ENCODE assay signal across 15 cellular contexts in genomic region chr20:33687993-33688937, GRCh38. TPM values are rescaled to one million over a fixed set of nuclear protein-coding genes. Genes with fewer than 3 reads are reported as not detected.
DNase-seq lines count a peak whose midpoint lies in the region; ATAC-seq and TF ChIP-seq lines count a peak whose summit lies in the region.
"Had no signal": no experiment of that assay in that cellular context is flagged by ENCODE, and none has a peak within 500 bp of the region (broad histone marks: within the 10 kb centered on the region; RNA-seq: fewer than 3 reads in every experiment).

No MANE protein-coding gene starts in this region.

- H3K9ac ChIP-seq in OCI-LY1 (ENCODE audit: low read length) (peak overlapping the region; percentile 13; the same call in 1 of the 2 replicates), parathyroid adenoma (no peak overlapping the region)

- H3K4me2 ChIP-seq in OCI-LY1 (ENCODE audit: low read length) (no peak overlapping the region), parathyroid adenoma (ENCODE audit: low read length) (peak overlapping the region; percentile 21), OCI-LY7 (ENCODE audit: low read length) (no peak overlapping the region)
- H3K4me2 ChIP-seq: A549 had no signal

- no peaks in the 10 kb centered on the region for H4K20me1 ChIP-seq in OCI-LY1 (ENCODE audit: insufficient read depth, low read length)
- H4K20me1 ChIP-seq in OCI-LY7 (ENCODE audit: insufficient read depth, low read length): peaks cover 14% of the 10 kb centered on the region

- 0 out of 2 replicates have a peak, but pooled peaks cover 3% of the 10 kb centered on the region for H3K36me3 ChIP-seq in OCI-LY1 (ENCODE audit: insufficient read depth, low read length)
- no peaks in the 10 kb centered on the region for H3K36me3 ChIP-seq in body of pancreas (replicated peaks in 1 of 2; ENCODE audit: insufficient read depth in 1 of 2, low read depth in 2 of 2)
- H3K36me3 ChIP-seq in parathyroid adenoma (ENCODE audit: control insufficient read depth, insufficient read depth, low read length): no peaks in the 10 kb centered on the region
- peaks cover 19% of the 10 kb centered on the region for H3K36me3 ChIP-seq in OCI-LY7 (ENCODE audit: insufficient read depth, low read length)
- H3K36me3 ChIP-seq: colonic mucosa, esophagus squamous epithelium had no signal

- BruUV-seq in OCI-LY7 (replicated peaks; lab: Mats Ljungman, UMichigan): no TSS peak

- peak overlapping the region; percentile 92 for H3K27ac Mint-ChIP-seq in activated CD4-positive, alpha-beta T cell treated with anti-CD3 and anti-CD28 coated beads, Interleukin-2, amount 10 ng/mL, durations not matched to agents 24 days and 14 days

- no peak overlapping the region for H3K4me3 ChIP-seq in OCI-LY1 (ENCODE audit: low read depth, low read length, poor library complexity, severe bottlenecking)
- H3K4me3 ChIP-seq in body of pancreas: no peak overlapping the region
- no peak overlapping the region for H3K4me3 ChIP-seq in parathyroid adenoma (ENCODE audit: low read depth, low read length)
- no peak overlapping the region for H3K4me3 ChIP-seq in OCI-LY7 (ENCODE audit: low read depth, low read length, poor library complexity, severe bottlenecking)
- H3K4me3 ChIP-seq: A549, colonic mucosa, esophagus squamous epithelium had no signal

- CTCF ChIA-PET in OCI-LY7 (lab: Charles Lee; ENCODE audit: unreplicated experiment): no interaction called here

- H3K4me3 Mint-ChIP-seq in activated CD4-positive, alpha-beta T cell treated with anti-CD3 and anti-CD28 coated beads, Interleukin-2, amount 10 ng/mL, durations not matched to agents 24 days and 14 days: peak overlapping the region; percentile 59

- peak; percentile 60 for DNase-seq in activated CD4-positive, alpha-beta T cell treated with anti-CD3 and anti-CD28 coated beads, Interleukin-2, amount 10 ng/mL, durations not matched to agents 24 days and 14 days
- no peak for DNase-seq in activated CD4-positive, alpha-beta T cell treated with anti-CD3 and anti-CD28 coated beads, Interleukin-2, amount 50 U/mL, for 1 hour
- DNase-seq in body of pancreas: no peak
- DNase-seq in NCI-H2081 treated with DMSO at 0.1 percent for 48 hours (lab: John Stamatoyannopoulos, UW): no peak
- no peak for DNase-seq in OCI-LY7 (ENCODE audit: low spot score)
- DNase-seq: activated CD8-positive, alpha-beta memory T cell treated with anti-CD3 and anti-CD28 coated beads for 24 hours; amygdala; colonic mucosa; esophagus squamous epithelium had no signal

- H2AFZ ChIP-seq in OCI-LY1 (ENCODE audit: low read length) (no peak overlapping the region), parathyroid adenoma (no peak overlapping the region), OCI-LY7 (ENCODE audit: low read length) (no peak overlapping the region)

- no peak for ATAC-seq in body of pancreas
- ATAC-seq in GM19023 (IDR thresholded peaks at IDR 0.05; ENCODE audit: unreplicated experiment): no peak
- ATAC-seq: A549 had no signal

- peaks cover 55% of the 10 kb centered on the region for H3K4me1 Mint-ChIP-seq in activated CD4-positive, alpha-beta T cell treated with anti-CD3 and anti-CD28 coated beads, Interleukin-2, amount 10 ng/mL, durations not matched to agents 24 days and 14 days

- H3K79me2 ChIP-seq in OCI-LY1 (ENCODE audit: insufficient read depth, low read length) (peaks cover 17% of the 10 kb centered on the region), parathyroid adenoma (no peaks in the 10 kb centered on the region), OCI-LY7 (ENCODE audit: insufficient read depth, low read depth, low read length) (peaks cover 21% of the 10 kb centered on the region)

- no peaks in the 10 kb centered on the region for H3K9me3 Mint-ChIP-seq in activated CD4-positive, alpha-beta T cell treated with anti-CD3 and anti-CD28 coated beads, Interleukin-2, amount 10 ng/mL, durations not matched to agents 24 days and 14 days

- H3K27me3 ChIP-seq in OCI-LY1 (ENCODE audit: insufficient read depth, low read length) (no peaks in the 10 kb centered on the region), body of pancreas (no peaks in the 10 kb centered on the region), parathyroid adenoma (ENCODE audit: control insufficient read depth, insufficient read depth, low read length) (no peaks in the 10 kb centered on the region)
- H3K27me3 ChIP-seq: colonic mucosa, esophagus squamous epithelium had no signal

- H3K36me3 Mint-ChIP-seq in activated CD4-positive, alpha-beta T cell treated with anti-CD3 and anti-CD28 coated beads, Interleukin-2, amount 10 ng/mL, durations not matched to agents 24 days and 14 days (ENCODE audit: low read depth): peaks cover 9% of the 10 kb centered on the region

- H3K9me2 ChIP-seq in OCI-LY1 (ENCODE audit: low read depth, low read length) (no peaks in the 10 kb centered on the region), OCI-LY7 (ENCODE audit: insufficient read depth, low read length) (no peaks in the 10 kb centered on the region)

- 77% methylated on average over 3 of the region's 3 CpGs for WGBS in body of pancreas, 2 donors

- TF ChIP-seq CTCF in OCI-LY1 (IDR thresholded peaks at IDR 0.05; ENCODE audit: low read length) (no peak), body of pancreas (IDR thresholded peaks at IDR 0.05) (no peak), parathyroid adenoma (IDR thresholded peaks at IDR 0.05) (no peak), OCI-LY7 (conservative IDR thresholded peaks at IDR 0.05; ENCODE audit: low read length) (no peak)

- intact Hi-C loops in activated CD4-positive, alpha-beta T cell treated with anti-CD3 and anti-CD28 coated beads, Interleukin-2, amount 10 ng/mL, durations not matched to agents 24 days and 14 days (cut with micrococcal nuclease): loop anchor here (1.0 to 10.0 kb wide), 6 partner anchors 21 to 307 kb away; partner anchors contain the start of genes C20orf144, CHMP4B, PXMP4 and RALY
- intact Hi-C loops in body of pancreas (cut with DNase I) (no loop called here), OCI-LY7 (cut with micrococcal nuclease; ENCODE audit: unreplicated experiment) (loop anchor here (2.0 to 10.0 kb wide), 4 partner anchors 91 to 1927 kb away; partner anchors contain the start of genes EIF2S2 and SPAG4)

- H3K27ac ChIP-seq in OCI-LY1 (ENCODE audit: low read depth, low read length, poor library complexity, severe bottlenecking) (peak overlapping the region; percentile 81), body of pancreas (peak overlapping the region in 3 of 4 donors; percentile 30 to 51 (median 35)), parathyroid adenoma (no peak overlapping the region), OCI-LY7 (ENCODE audit: low read depth, low read length, poor library complexity, severe bottlenecking) (no peak overlapping the region)
- H3K27ac ChIP-seq: A549, colonic mucosa, esophagus squamous epithelium had no signal

- H3K9me3 ChIP-seq in OCI-LY1 (ENCODE audit: low read length) (no peaks in the 10 kb centered on the region), body of pancreas (no peaks in the 10 kb centered on the region), parathyroid adenoma (ENCODE audit: control insufficient read depth, low read length) (no peaks in the 10 kb centered on the region), OCI-LY7 (ENCODE audit: low read length) (no peaks in the 10 kb centered on the region)
- H3K9me3 ChIP-seq: A549, colonic mucosa, esophagus squamous epithelium had no signal

- H3F3A ChIP-seq in OCI-LY1 (ENCODE audit: insufficient read depth, low read length): no peaks in the 10 kb centered on the region

- POLR2A ChIA-PET in OCI-LY7 (lab: Charles Lee): no interaction called here

- H3K4me1 ChIP-seq in OCI-LY1 (ENCODE audit: insufficient read depth, low read length, severe bottlenecking) (peaks cover 64% of the 10 kb centered on the region), body of pancreas (peaks cover 27% of the 10 kb centered on the region), parathyroid adenoma (peaks cover 8% of the 10 kb centered on the region), OCI-LY7 (ENCODE audit: insufficient read depth, low read length, poor library complexity, severe bottlenecking) (peaks cover 55% of the 10 kb centered on the region)

- H3K27me3 Mint-ChIP-seq in activated CD4-positive, alpha-beta T cell treated with anti-CD3 and anti-CD28 coated beads, Interleukin-2, amount 10 ng/mL, durations not matched to agents 24 days and 14 days: no peaks in the 10 kb centered on the region

- TF ChIP-seq POLR2A in body of pancreas (IDR thresholded peaks at IDR 0.05): no peak

RNA-seq across cellular contexts. Expression of gene E2F1, which starts 2.1 kb away (rescaled TPM):
- 77.2 and 78.3 TPM in 2 replicates for total RNA-seq in activated CD4-positive, alpha-beta T cell treated with anti-CD3 and anti-CD28 coated beads, Interleukin-2, amount 10 ng/mL, durations not matched to agents 24 days and 14 days
- total RNA-seq in body of pancreas (under 1 TPM in 1 of 2 donors, not detected in 1; 0.66 TPM), OCI-LY7 (2022) (148 and 168 TPM in 2 replicates)
- 128 and 135 TPM in 2 replicates for total RNA-seq in OCI-LY7 (2014; rRNA removed; shearing (Covaris generic))

RNA-seq across cellular contexts. Expression of gene NECAB3, which starts 14.0 kb away (rescaled TPM):
- total RNA-seq in activated CD4-positive, alpha-beta T cell treated with anti-CD3 and anti-CD28 coated beads, Interleukin-2, amount 10 ng/mL, durations not matched to agents 24 days and 14 days: 29.0 and 30.0 TPM in 2 replicates
- total RNA-seq in body of pancreas (10 to 100 TPM; 41.8 to 92.3 TPM), OCI-LY7 (2022) (71.3 and 79.4 TPM in 2 replicates)
- 48.2 and 62.4 TPM in 2 replicates for total RNA-seq in OCI-LY7 (2014; rRNA removed; shearing (Covaris generic))

RNA-seq across cellular contexts. Expression of gene ACTL10, which starts 21.5 kb away (rescaled TPM):
- total RNA-seq in activated CD4-positive, alpha-beta T cell treated with anti-CD3 and anti-CD28 coated beads, Interleukin-2, amount 10 ng/mL, durations not matched to agents 24 days and 14 days: 3.7 TPM in 2 replicates
- total RNA-seq in body of pancreas (1 to 10 TPM; 4.0 to 4.9 TPM), OCI-LY7 (2022) (5.1 and 5.6 TPM in 2 replicates)
- total RNA-seq in OCI-LY7 (2014; rRNA removed; shearing (Covaris generic)): 7.4 and 11.7 TPM in 2 replicates

RNA-seq across cellular contexts. Expression of gene C20orf144, which starts 26.1 kb away (rescaled TPM):
- total RNA-seq in activated CD4-positive, alpha-beta T cell treated with anti-CD3 and anti-CD28 coated beads, Interleukin-2, amount 10 ng/mL, durations not matched to agents 24 days and 14 days: 0.16 and 0.26 TPM in 2 replicates
- total RNA-seq in body of pancreas (under 1 TPM in 1 of 2 donors, not detected in 1; 0.66 TPM), OCI-LY7 (2022) (0.31 and 0.42 TPM in 2 replicates)
- 0.18 and 0.44 TPM in 2 replicates for total RNA-seq in OCI-LY7 (2014; rRNA removed; shearing (Covaris generic))
- total RNA-seq: esophagus squamous epithelium, renal cortical epithelial cell, urinary bladder had no signal

RNA-seq across cellular contexts. Expression of gene PXMP4, which starts 31.8 kb away (rescaled TPM):
- total RNA-seq in activated CD4-positive, alpha-beta T cell treated with anti-CD3 and anti-CD28 coated beads, Interleukin-2, amount 10 ng/mL, durations not matched to agents 24 days and 14 days: 5.4 and 5.5 TPM in 2 replicates
- total RNA-seq in body of pancreas (1 to 10 TPM; 3.3 to 5.2 TPM), OCI-LY7 (2022) (7.8 and 8.2 TPM in 2 replicates)
- total RNA-seq in OCI-LY7 (2014; rRNA removed; shearing (Covaris generic)): 3.1 and 4.2 TPM in 2 replicates

Comparison
In these comparisons a context has a peak if more than half of its experiments do, and no peak if none do; other contexts are left out.
1. H3K27ac ChIP-seq: peak in OCI-LY1 (single experiment) and body of pancreas (3 of 4); none in parathyroid adenoma (single experiment) and OCI-LY7 (single experiment).
2. RNA of gene E2F1, which starts 2.1 kb away (total RNA-seq): 128 to 168 TPM in OCI-LY7 and 77.2 to 78.3 TPM in activated CD4-positive, alpha-beta T cell treated with anti-CD3 and anti-CD28 coated beads, Interleukin-2, amount 10 ng/mL, durations not matched to agents 24 days and 14 days; 0.66 TPM in body of pancreas; every median in the first group is over 10 times any median in the second.